In genomic region chr7:68406480-68406879, GRCh38 we compare ENCODE assay signal across 8 cellular contexts.
"Had no signal": no experiment of that assay in that cellular context is flagged by ENCODE, and none has a peak within 500 bp of the region (broad histone marks: within the 10 kb centered on the region; RNA-seq: fewer than 3 reads in every experiment).

No MANE protein-coding gene starts in this region.

- ATAC-seq: HepG2 had no signal

- DNase-seq: GM23248, GOT3, H9, HCEC 1CT, KBM-7 had no signal

- H3K27me3 Mint-ChIP-seq: IgD-negative memory B cell had no signal

- H3K9me3 Mint-ChIP-seq: H9 had no signal

- H3K27ac Mint-ChIP-seq: H9, IgD-negative memory B cell had no signal

- H3K27ac ChIP-seq: GM23248, HL-60 had no signal

- H3K4me3 ChIP-seq: GM23248 had no signal

- H3K4me3 Mint-ChIP-seq: H9, IgD-negative memory B cell had no signal

- H3K4me1 Mint-ChIP-seq: IgD-negative memory B cell had no signal

- H3K36me3 Mint-ChIP-seq: IgD-negative memory B cell had no signal
